ENCODE assay signal across 1 cellular context in genomic region chr12:116426391-116427136, GRCh38.
TF ChIP-seq lines count a peak whose summit lies in the region.

No MANE protein-coding gene starts in this region.

TF ChIP-seq in K562, 482 proteins besides CTCF, POLR2A, EP300 and RAD21 (continued from another document and continues in another):
- TF ChIP-seq CLOCK (CRISPR knock-in tag; IDR thresholded peaks at IDR 0.05; ENCODE audit: borderline replicate concordance) (no peak), PHF21A (IDR thresholded peaks at IDR 0.05; ENCODE audit: borderline replicate concordance, low read depth) (no peak), AFF4 (CRISPR knock-in tag; IDR thresholded peaks at IDR 0.05) (no peak), ZNF165 (CRISPR knock-in tag; IDR thresholded peaks at IDR 0.05; ENCODE audit: borderline replicate concordance) (no peak), TAF7 (tag; IDR thresholded peaks at IDR 0.05) (no peak), ELF1 (tag; IDR thresholded peaks at IDR 0.05) (no peak), SOX6 (IDR thresholded peaks at IDR 0.05) (0 out of 2 replicates have a peak, but pooled peaks have one; percentile 54), DACH1 (IDR thresholded peaks at IDR 0.05; ENCODE audit: partially characterized antibody) (no peak), RFX1 (IDR thresholded peaks at IDR 0.05) (no peak), CBX8 (IDR thresholded peaks at IDR 0.05; ENCODE audit: borderline replicate concordance, extremely low read depth, low read depth, low read length, poor library complexity, severe bottlenecking) (no peak), HMBOX1 (IDR thresholded peaks at IDR 0.05) (no peak), BCOR (IDR thresholded peaks at IDR 0.05) (peak; percentile 73), SIRT6 (IDR thresholded peaks at IDR 0.05; ENCODE audit: low read depth, low read length) (no peak), NR2C1 (IDR thresholded peaks at IDR 0.05) (peak; percentile 37; the same call in 1 of the 2 replicates), NR2C1 (tag; IDR thresholded peaks at IDR 0.05) (peak; percentile 61; the same call in 1 of the 2 replicates), BDP1 (IDR thresholded peaks at IDR 0.05; ENCODE audit: insufficient read depth, insufficient read length) (no peak), CREBBP (IDR thresholded peaks at IDR 0.05; ENCODE audit: low read depth, low read length) (no peak), ZBTB33 (CRISPR knock-in tag; IDR thresholded peaks at IDR 0.05) (no peak), HNRNPK (IDR thresholded peaks at IDR 0.05; ENCODE audit: low read depth, low read length, poor library complexity, severe bottlenecking) (no peak), ARID1B (IDR thresholded peaks at IDR 0.05) (peak; percentile 91), THRA (IDR thresholded peaks at IDR 0.05) (no peak), CCAR2 (IDR thresholded peaks at IDR 0.05; ENCODE audit: low read depth, low read length) (no peak), CBX1 (IDR thresholded peaks at IDR 0.05; ENCODE audit: low read depth) (no peak), PPARD (CRISPR knock-in tag; IDR thresholded peaks at IDR 0.05) (no peak), NR1H2 (CRISPR knock-in tag; IDR thresholded peaks at IDR 0.05) (no peak), TSHZ1 (CRISPR knock-in tag; IDR thresholded peaks at IDR 0.05) (no peak), MIER1 (IDR thresholded peaks at IDR 0.05; ENCODE audit: low read depth) (no peak), SP1 (CRISPR knock-in tag; IDR thresholded peaks at IDR 0.05) (no peak), HDAC2 (IDR thresholded peaks at IDR 0.05) (peak; percentile 52; the same call in 1 of the 2 replicates), ZBTB17 (CRISPR knock-in tag; IDR thresholded peaks at IDR 0.05) (no peak), HMGXB4 (CRISPR knock-in tag; IDR thresholded peaks at IDR 0.05) (no peak), HES1 (IDR thresholded peaks at IDR 0.05; ENCODE audit: low read depth) (no peak), RBBP5 (IDR thresholded peaks at IDR 0.05; ENCODE audit: borderline replicate concordance, insufficient read depth, low read length, poor library complexity, severe bottlenecking) (no peak), ATF7 (IDR thresholded peaks at IDR 0.05) (0 out of 2 replicates have a peak, but pooled peaks have one; percentile 24), ZNF124 (CRISPR knock-in tag; IDR thresholded peaks at IDR 0.05) (no peak), ZNF316 (IDR thresholded peaks at IDR 0.05) (no peak), MLX (CRISPR knock-in tag; conservative IDR thresholded peaks at IDR 0.05) (no peak), ZBTB8A (IDR thresholded peaks at IDR 0.05; ENCODE audit: partially characterized antibody) (no peak), KLF16 (IDR thresholded peaks at IDR 0.05) (peak; percentile 73), DMBX1 (CRISPR knock-in tag; IDR thresholded peaks at IDR 0.05; ENCODE audit: borderline replicate concordance) (no peak), MEIS2 (IDR thresholded peaks at IDR 0.05; ENCODE audit: partially characterized antibody) (no peak), MTF1 (CRISPR knock-in tag; IDR thresholded peaks at IDR 0.05; ENCODE audit: borderline replicate concordance) (no peak), RBFOX2 (IDR thresholded peaks at IDR 0.05; ENCODE audit: low read depth, low read length) (no peak), ZNF695 (CRISPR knock-in tag; IDR thresholded peaks at IDR 0.05) (no peak), XRCC5 (IDR thresholded peaks at IDR 0.05; ENCODE audit: low read depth, low read length) (no peak)
- TF ChIP-seq, protein P1, sequence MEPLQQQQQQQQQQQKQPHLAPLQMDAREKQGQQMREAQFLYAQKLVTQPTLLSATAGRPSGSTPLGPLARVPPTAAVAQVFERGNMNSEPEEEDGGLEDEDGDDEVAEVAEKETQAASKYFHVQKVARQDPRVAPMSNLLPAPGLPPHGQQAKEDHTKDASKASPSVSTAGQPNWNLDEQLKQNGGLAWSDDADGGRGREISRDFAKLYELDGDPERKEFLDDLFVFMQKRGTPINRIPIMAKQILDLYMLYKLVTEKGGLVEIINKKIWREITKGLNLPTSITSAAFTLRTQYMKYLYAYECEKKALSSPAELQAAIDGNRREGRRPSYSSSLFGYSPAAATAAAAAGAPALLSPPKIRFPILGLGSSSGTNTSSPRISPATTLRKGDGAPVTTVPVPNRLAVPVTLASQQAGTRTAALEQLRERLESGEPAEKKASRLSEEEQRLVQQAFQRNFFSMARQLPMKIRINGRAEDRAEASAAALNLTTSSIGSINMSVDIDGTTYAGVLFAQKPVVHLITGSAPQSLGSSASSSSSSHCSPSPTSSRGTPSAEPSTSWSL (CRISPR knock-in tag; IDR thresholded peaks at IDR 0.05; ENCODE audit: borderline replicate concordance), result no peak
